ENCODE assay signal across 8 cellular contexts in the genomic region with DNA sequence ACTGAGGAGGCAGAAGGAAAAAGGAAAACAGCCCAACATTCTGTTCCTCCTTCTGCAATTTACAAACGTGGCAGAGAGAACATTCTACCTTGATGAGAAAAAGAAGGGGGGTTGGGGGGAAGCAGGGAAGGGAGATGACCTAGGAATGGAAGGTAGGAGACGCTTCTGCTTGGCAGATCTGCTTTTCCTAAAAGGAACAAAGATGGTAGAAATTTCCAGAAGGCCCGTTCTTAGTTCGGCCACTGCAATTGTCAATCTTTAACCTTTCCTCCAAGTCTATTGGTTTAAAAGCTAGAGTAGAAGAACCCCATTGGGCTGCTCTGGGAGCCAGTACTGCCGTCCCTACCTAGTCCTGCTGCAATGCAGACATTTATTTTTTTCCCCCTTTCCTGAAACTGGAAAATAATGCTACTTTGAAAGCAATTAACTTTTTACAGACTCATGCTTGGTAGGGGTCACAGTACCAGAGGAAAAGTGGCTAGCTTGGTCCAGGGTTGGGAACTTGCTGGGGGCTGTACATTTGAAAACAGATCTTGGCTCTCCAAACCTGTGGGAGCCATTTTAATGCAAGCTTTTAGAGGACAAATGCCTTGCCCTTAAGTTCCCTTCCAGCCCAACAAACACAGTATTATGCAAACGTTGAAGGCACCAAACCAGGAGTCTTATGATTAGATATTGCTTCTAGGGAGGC. TPM values are rescaled to one million over a fixed set of nuclear protein-coding genes. Genes with fewer than 3 reads are reported as not detected.
DNase-seq lines count a peak whose midpoint lies in the region; ATAC-seq and TF ChIP-seq lines count a peak whose summit lies in the region.

No MANE protein-coding gene starts in this region.

- peak overlapping the region; percentile 88 for H3K4me3 Mint-ChIP-seq in activated naive CD4-positive, alpha-beta T cell treated with anti-CD3 and anti-CD28 coated beads, Interleukin-2, amount 10 ng/mL, durations not matched to agents 7 days and 5 days
- peak overlapping the region; percentile 92 for H3K4me3 Mint-ChIP-seq in activated T-helper 1 cell treated with anti-CD3 and anti-CD28 coated beads, Interleukin-12 subunit alpha, Interleukin-12 subunit beta, Interleukin-2, Interleukin-4 antibody, amounts not matched to agents 30 ng/mL and 10 ng/mL and 1 ng/mL, durations not matched to agents 14 hours and 24 hours and 36 hours
- peak overlapping the region in 4 of 5 donors; percentile 82 to 94 (median 90) for H3K4me3 Mint-ChIP-seq in immature natural killer cell

- no peaks in the 10 kb centered on the region for H3K9me3 ChIP-seq in thoracic aorta

- CTCF ChIA-PET in activated naive CD4-positive, alpha-beta T cell treated with anti-CD3 and anti-CD28 coated beads, Interleukin-2, amount 10 ng/mL, durations not matched to agents 7 days and 5 days (lab: Charles Lee): interaction anchor here (0.6 to 4.9 kb wide), 4 partner anchors 30 to 267 kb away, joined by 3 to 30 read pairs (median 8); no protein-coding TSS in a partner anchor

- H3K27ac Mint-ChIP-seq in activated naive CD4-positive, alpha-beta T cell treated with anti-CD3 and anti-CD28 coated beads, Interleukin-2, amount 10 ng/mL, durations not matched to agents 7 days and 5 days: peak overlapping the region; percentile 98
- H3K27ac Mint-ChIP-seq in activated T-helper 1 cell treated with anti-CD3 and anti-CD28 coated beads, Interleukin-12 subunit alpha, Interleukin-12 subunit beta, Interleukin-2, Interleukin-4 antibody, amounts not matched to agents 30 ng/mL and 10 ng/mL and 1 ng/mL, durations not matched to agents 14 hours and 24 hours and 36 hours: peak overlapping the region; percentile 95
- peak overlapping the region in 4 of 6 donors; percentile 97 to 100 (median 98) for H3K27ac Mint-ChIP-seq in immature natural killer cell

- H3K27me3 Mint-ChIP-seq in activated naive CD4-positive, alpha-beta T cell treated with anti-CD3 and anti-CD28 coated beads, Interleukin-2, amount 10 ng/mL, durations not matched to agents 7 days and 5 days: no peaks in the 10 kb centered on the region
- H3K27me3 Mint-ChIP-seq in activated T-helper 1 cell treated with anti-CD3 and anti-CD28 coated beads, Interleukin-12 subunit alpha, Interleukin-12 subunit beta, Interleukin-2, Interleukin-4 antibody, amounts not matched to agents 30 ng/mL and 10 ng/mL and 1 ng/mL, durations not matched to agents 14 hours and 24 hours and 36 hours (ENCODE audit: insufficient read depth): no peaks in the 10 kb centered on the region
- peaks cover 3 to 8% (median 5%) of the 10 kb centered on the region in 3 donors for H3K27me3 Mint-ChIP-seq in immature natural killer cell (ENCODE audit: low read depth in 3 of 3)

- no peak for DNase-seq in activated naive CD4-positive, alpha-beta T cell treated with anti-CD3 and anti-CD28 coated beads, Interleukin-2, amount 10 ng/mL, durations not matched to agents 7 days and 5 days
- no peak for DNase-seq in activated naive CD4-positive, alpha-beta T cell treated with Interleukin-2 at 50 U/mL for 16 hours
- no peak for DNase-seq in activated T-helper 1 cell treated with anti-CD3 and anti-CD28 coated beads, Interleukin-12 subunit alpha, Interleukin-12 subunit beta, Interleukin-2, Interleukin-4 antibody, amounts not matched to agents 30 ng/mL and 10 ng/mL and 1 ng/mL, durations not matched to agents 14 hours and 24 hours and 36 hours (ENCODE audit: low spot score)
- DNase-seq in immature natural killer cell (no peak), thoracic aorta (ENCODE audit: low spot score) (no peak)
- DNase-seq in stimulated activated CD4-positive, alpha-beta T cell treated with anti-CD3 and anti-CD28 coated beads, Interleukin-4, amount 100 ng/mL, for 1 hour: no peak

- no peaks in the 10 kb centered on the region for H3K36me3 ChIP-seq in thoracic aorta

- intact Hi-C loops in activated T-helper 1 cell treated with anti-CD3 and anti-CD28 coated beads, Interleukin-12 subunit alpha, Interleukin-12 subunit beta, Interleukin-2, Interleukin-4 antibody, amounts not matched to agents 30 ng/mL and 10 ng/mL and 1 ng/mL, durations not matched to agents 14 hours and 24 hours and 36 hours (cut with micrococcal nuclease): no loop called here

- no peak for TF ChIP-seq CTCF in thoracic aorta (IDR thresholded peaks at IDR 0.05)

- peak overlapping the region; percentile 97 to 100 for H3K27ac ChIP-seq in thoracic aorta

- peaks cover 31% of the 10 kb centered on the region for H3K4me1 Mint-ChIP-seq in activated naive CD4-positive, alpha-beta T cell treated with anti-CD3 and anti-CD28 coated beads, Interleukin-2, amount 10 ng/mL, durations not matched to agents 7 days and 5 days
- no peaks in the 10 kb centered on the region for H3K4me1 Mint-ChIP-seq in activated T-helper 1 cell treated with anti-CD3 and anti-CD28 coated beads, Interleukin-12 subunit alpha, Interleukin-12 subunit beta, Interleukin-2, Interleukin-4 antibody, amounts not matched to agents 30 ng/mL and 10 ng/mL and 1 ng/mL, durations not matched to agents 14 hours and 24 hours and 36 hours (ENCODE audit: low read depth)
- peaks cover 0 to 21% of the 10 kb centered on the region in 2 donors for H3K4me1 Mint-ChIP-seq in immature natural killer cell

- no peak overlapping the region for H3K4me3 ChIP-seq in thoracic aorta

- peaks cover 94 to 100% of the 10 kb centered on the region in 2 donors for H3K4me1 ChIP-seq in thoracic aorta (ENCODE audit: control insufficient read depth in 1 of 2, low read depth in 2 of 2)

- no peak for ATAC-seq in thoracic aorta (ENCODE audit: insufficient number of reproducible peaks, low FRiP score, low read depth)
- no peak for ATAC-seq in GM18867 (IDR thresholded peaks at IDR 0.05; ENCODE audit: unreplicated experiment)
- ATAC-seq in GM18861 (IDR thresholded peaks at IDR 0.05; ENCODE audit: unreplicated experiment): no peak

- peaks cover 22% of the 10 kb centered on the region for H3K36me3 Mint-ChIP-seq in activated naive CD4-positive, alpha-beta T cell treated with anti-CD3 and anti-CD28 coated beads, Interleukin-2, amount 10 ng/mL, durations not matched to agents 7 days and 5 days
- peaks cover 20% of the 10 kb centered on the region for H3K36me3 Mint-ChIP-seq in activated T-helper 1 cell treated with anti-CD3 and anti-CD28 coated beads, Interleukin-12 subunit alpha, Interleukin-12 subunit beta, Interleukin-2, Interleukin-4 antibody, amounts not matched to agents 30 ng/mL and 10 ng/mL and 1 ng/mL, durations not matched to agents 14 hours and 24 hours and 36 hours (ENCODE audit: low read depth)
- H3K36me3 Mint-ChIP-seq in immature natural killer cell: peaks cover 0 to 3% (median 0%) of the 10 kb centered on the region in 3 donors

- H3K27me3 ChIP-seq in thoracic aorta (replicated peaks; ENCODE audit: insufficient read depth): no peaks in the 10 kb centered on the region

- H3K9me3 Mint-ChIP-seq in activated naive CD4-positive, alpha-beta T cell treated with anti-CD3 and anti-CD28 coated beads, Interleukin-2, amount 10 ng/mL, durations not matched to agents 7 days and 5 days: no peaks in the 10 kb centered on the region
- no peaks in the 10 kb centered on the region for H3K9me3 Mint-ChIP-seq in activated T-helper 1 cell treated with anti-CD3 and anti-CD28 coated beads, Interleukin-12 subunit alpha, Interleukin-12 subunit beta, Interleukin-2, Interleukin-4 antibody, amounts not matched to agents 30 ng/mL and 10 ng/mL and 1 ng/mL, durations not matched to agents 14 hours and 24 hours and 36 hours
- no peaks in the 10 kb centered on the region for H3K9me3 Mint-ChIP-seq in immature natural killer cell

RNA-seq across cellular contexts. Expression of gene ZMYND8, which starts 2.7 kb away (rescaled TPM):
- total RNA-seq in activated T-helper 1 cell treated with anti-CD3 and anti-CD28 coated beads, Interleukin-12 subunit alpha, Interleukin-12 subunit beta, Interleukin-2, Interleukin-4 antibody, amounts not matched to agents 30 ng/mL and 10 ng/mL and 1 ng/mL, durations not matched to agents 14 hours and 24 hours and 36 hours: 42.6 and 43.3 TPM in 2 replicates
- 10 to 100 TPM in 1 of 3 donors, 1 to 10 TPM in 2; 3.4 to 16.9 (median 5.1) TPM for polyA plus RNA-seq in immature natural killer cell
- total RNA-seq in thoracic aorta: 10 to 100 TPM; 17.9 to 27.2 TPM
